ENCODE assay signal across 8 cellular contexts in genomic region chr16:667780-668518, GRCh38. TPM values are rescaled to one million over a fixed set of nuclear protein-coding genes. Genes with fewer than 3 reads are reported as not detected.
A peak's percentile ranks its signal among the peaks of the same experiment; 100 is the strongest.
DNase-seq lines count a peak whose midpoint lies in the region; FAIRE-seq and TF ChIP-seq lines count a peak whose summit lies in the region.

RHOT2 (plus strand) TSS chr16:668132; CDS start chr16:668200, 68 bp downstream.

- no peak for FAIRE-seq in frontal cortex (lab: Jason Lieb, UNC)

- H3K4me1 ChIP-seq in HEK293 (ENCODE audit: control insufficient read depth, insufficient read depth, low read length) (no peaks in the 10 kb centered on the region), neutrophil (ENCODE audit: control insufficient read depth in 1 of 2, insufficient read depth in 1 of 2, low read depth in 1 of 2, low read length in 1 of 2) (peaks cover 17 to 22% of the 10 kb centered on the region in 2 experiments)

- TF ChIP-seq CTCF in HEK293 (tag by site-specific recombination; IDR thresholded peaks at IDR 0.05) (peak; percentile 56; the same call in 1 of the 2 replicates), neutrophil (IDR thresholded peaks at IDR 0.05) (peak; percentile 99), subcutaneous adipose tissue (IDR thresholded peaks at IDR 0.05; ENCODE audit: low read depth) (no peak)

- CTCF ChIA-PET in HEK293 (lab: Yijun Ruan, JAX), result interaction anchor here (0.7 to 1.8 kb wide), 6 partner anchors 9 to 91 kb away, joined by 3 to 7 read pairs (median 4); no protein-coding TSS in a partner anchor

- H3K4me3 ChIP-seq in HEK293 (ENCODE audit: low read depth, low read length) (peak within 1 kb of the TSS; percentile 90), neutrophil (ENCODE audit: low read depth in 1 of 2, low read length in 1 of 2) (peak within 1 kb of the TSS; percentile 68 to 98)

- POLR2A ChIA-PET in HEK293 (lab: Yijun Ruan, JAX), result interaction anchor here (0.8 to 6.7 kb wide), 6 partner anchors 9 to 96 kb away, joined by 3 to 57 read pairs (median 6); partner anchors contain the start of genes JMJD8, RHBDL1, STUB1 and WDR90

- H3K27ac ChIP-seq in HEK293 (ENCODE audit: extremely low read depth, low read depth, low read length), result peak within 1 kb of the TSS; percentile 92
- H3K27ac ChIP-seq in neutrophil, result peak within 1 kb of the TSS; percentile 83

- no peaks in the 10 kb centered on the region for H3K27me3 ChIP-seq in neutrophil

- DNase-seq in G401 (ENCODE audit: low spot score), result peak; percentile 92
- peak; percentile 93 for DNase-seq in NAMALWA (ENCODE audit: low spot score)
- DNase-seq in SK-N-DZ (ENCODE audit: low spot score), result peak; percentile 86
- peak; percentile 94 for DNase-seq in activated naive CD4-positive, alpha-beta T cell treated with Interleukin-2 at 50 U/mL for 16 hours
- peak; percentile 95 for DNase-seq in frontal cortex (ENCODE audit: low spot score in 2 of 2)

- in situ Hi-C loops in G401 (cut with HindIII; ENCODE audit: low sequenced_read_pairs), result no loop called here

- H3K9me3 ChIP-seq in HEK293 (ENCODE audit: control insufficient read depth, insufficient read depth, low read depth, low read length) (no peaks in the 10 kb centered on the region), neutrophil (no peaks in the 10 kb centered on the region)

- H3K36me3 ChIP-seq in HEK293 (ENCODE audit: control insufficient read depth in 2 of 2, insufficient read depth in 1 of 2, low read length in 2 of 2) (peaks cover 0 to 60% of the 10 kb centered on the region in 2 experiments; a peak in 2 of 3 replicates), neutrophil (peaks cover 39% of the 10 kb centered on the region)

TF ChIP-seq in HEK293, 187 proteins besides CTCF, POLR2A, EP300 and RAD21 (continues in another document):
- peak; percentile 94 for TF ChIP-seq ZBTB11 (tag by site-specific recombination; conservative IDR thresholded peaks at IDR 0.05; ENCODE audit: low read depth)
- no peak for TF ChIP-seq ZNF274 (IDR thresholded peaks at IDR 0.05; ENCODE audit: low read length)
- TF ChIP-seq ZNF274 (tag by site-specific recombination; IDR thresholded peaks at IDR 0.05; ENCODE audit: borderline replicate concordance), result no peak
- no peak for TF ChIP-seq PRDM4 (tag by site-specific recombination; IDR thresholded peaks at IDR 0.05)
- TF ChIP-seq ZNF280D (tag by site-specific recombination; IDR thresholded peaks at IDR 0.05), result no peak
- TF ChIP-seq TCF7L2 (IDR thresholded peaks at IDR 0.05; ENCODE audit: borderline replicate concordance, low read depth, low read length), result no peak
- TF ChIP-seq SP7 (tag by site-specific recombination; IDR thresholded peaks at IDR 0.05), result 0 out of 2 replicates have a peak, but pooled peaks have one; percentile 26
- TF ChIP-seq MZF1 (tag by site-specific recombination; IDR thresholded peaks at IDR 0.05; ENCODE audit: borderline replicate concordance), result no peak
- TF ChIP-seq ZNF768 (tag by site-specific recombination; IDR thresholded peaks at IDR 0.05), result no peak; the same call in 1 of the 2 replicates
- no peak for TF ChIP-seq ZNF37A (tag by site-specific recombination; IDR thresholded peaks at IDR 0.05)
- TF ChIP-seq ZNF514 (tag by site-specific recombination; IDR thresholded peaks at IDR 0.05), result no peak
- TF ChIP-seq ZNF398 (tag by site-specific recombination; IDR thresholded peaks at IDR 0.05), result 0 out of 2 replicates have a peak, but pooled peaks have one; percentile 6
- TF ChIP-seq PBX3 (CRISPR knock-in tag; IDR thresholded peaks at IDR 0.05), result peak; percentile 73; the same call in 1 of the 2 replicates

RNA-seq across cellular contexts. Expression of gene RHOT2, which starts in this region (rescaled TPM):
- 83.4 and 104 TPM in 2 replicates for total RNA-seq in G401 (2014; rRNA removed; shearing (Covaris generic))
- polyA plus RNA-seq in SK-N-DZ (2014; cell fraction: cytosol; rRNA removed), result 101 and 112 TPM in 2 replicates
- 1,136 and 1,411 TPM in 2 replicates for polyA plus RNA-seq in SK-N-DZ (2014; cell fraction: nucleus; rRNA removed)
- total RNA-seq in frontal cortex (17.9 TPM), subcutaneous adipose tissue (10 to 100 TPM; 26.2 to 75.4 (median 37.8) TPM)

Comparison
In these comparisons a context has a peak if more than half of its experiments do, and no peak if none do; other contexts are left out.
1. Peak in every context shown above with its lines: DNase-seq, H3K4me3 ChIP-seq and H3K27ac ChIP-seq.